1 cellular context compared by ENCODE assay signal in the genomic region with DNA sequence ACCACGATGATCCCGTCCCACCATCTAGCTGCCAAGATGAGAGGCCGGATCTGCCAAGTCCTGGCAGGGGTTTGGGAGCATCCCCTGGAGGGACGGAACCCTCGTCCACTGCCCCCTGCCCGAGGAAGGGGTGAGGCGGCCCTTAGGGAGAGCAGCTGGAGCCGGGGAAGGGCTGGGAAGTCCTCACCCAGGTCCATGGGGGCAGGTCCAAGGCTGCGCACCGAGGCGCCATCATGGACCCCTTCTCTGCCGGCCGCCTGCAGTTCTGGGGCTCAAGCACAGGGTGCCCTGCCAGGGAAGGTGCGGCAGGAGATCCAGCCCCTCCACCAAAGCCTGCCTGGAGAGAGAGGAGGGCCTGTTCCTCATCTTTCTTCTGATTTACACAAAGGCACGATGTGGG.
TF ChIP-seq lines count a peak whose summit lies in the region.

No MANE protein-coding gene starts in this region.

TF ChIP-seq in GM23338, 12 proteins besides CTCF, POLR2A, EP300 and RAD21 (continued from another document):
- TF ChIP-seq NANOG (IDR thresholded peaks at IDR 0.05; ENCODE audit: borderline replicate concordance) (no peak), EZH2 (IDR thresholded peaks at IDR 0.05; ENCODE audit: low read depth, unreplicated experiment) (no peak), ZNF114 (CRISPR knock-in tag; IDR thresholded peaks at IDR 0.05) (no peak), ZNF331 (CRISPR knock-in tag; IDR thresholded peaks at IDR 0.05; ENCODE audit: low read depth) (no peak), STAT1 (IDR thresholded peaks at IDR 0.05; ENCODE audit: unreplicated experiment) (no peak), JUNB (IDR thresholded peaks at IDR 0.05; ENCODE audit: unreplicated experiment) (no peak), EZH2phosphoT487 (IDR thresholded peaks at IDR 0.05; ENCODE audit: unreplicated experiment) (no peak)
